17 cellular contexts compared by ENCODE assay signal in genomic region chr7:64871761-64872160, GRCh38.
"Had no signal": no experiment of that assay in that cellular context is flagged by ENCODE, and none has a peak within 500 bp of the region (broad histone marks: within the 10 kb centered on the region; RNA-seq: fewer than 3 reads in every experiment).

No MANE protein-coding gene starts in this region.

- DNase-seq: activated CD4-positive, alpha-beta memory T cell treated with anti-CD3 and anti-CD28 coated beads for 36 hours; activated CD4-positive, alpha-beta T cell treated with anti-CD3 and anti-CD28 coated beads for 48 hours; activated CD4-positive, CD25-positive, alpha-beta regulatory T cell; activated gamma-delta T cell; activated naive CD4-positive, alpha-beta T cell treated with anti-CD3 and anti-CD28 coated beads, Interleukin-2, amount 50 U/mL, for 16 hours; activated naive CD8-positive, alpha-beta T cell treated with anti-CD3 and anti-CD28 coated beads, Interleukin-2, amount 50 U/mL, for 24 hours; activated T-cell treated with anti-CD3 and anti-CD28 coated beads, Interleukin-2, amount 50 U/mL, for 48 hours; left ventricle myocardium inferior; ovary; psoas muscle; uterus had no signal

- H3K9me3 Mint-ChIP-seq: activated CD4-positive, alpha-beta memory T cell treated with anti-CD3 and anti-CD28 coated beads for 36 hours; activated naive CD8-positive, alpha-beta T cell treated with anti-CD3 and anti-CD28 coated beads, Interleukin-2, amount 50 U/mL, for 24 hours; natural killer cell treated with Interleukin-12 subunit alpha and Interleukin-12 subunit beta and Interleukin-15 and Interleukin-18, amount 100 ng/mL, for 72 hours had no signal

- H3K36me3 ChIP-seq: left ventricle myocardium inferior, ovary, tibial artery, uterus had no signal

- H3K27ac Mint-ChIP-seq: activated CD4-positive, alpha-beta memory T cell treated with anti-CD3 and anti-CD28 coated beads for 36 hours; activated naive CD8-positive, alpha-beta T cell treated with anti-CD3 and anti-CD28 coated beads, Interleukin-2, amount 50 U/mL, for 24 hours; mesothelial cell of epicardium; natural killer cell treated with Interleukin-12 subunit alpha and Interleukin-12 subunit beta and Interleukin-15 and Interleukin-18, amount 100 ng/mL, for 72 hours; stimulated activated naive CD8-positive, alpha-beta T cell treated with anti-CD3 and anti-CD28 coated beads, Interleukin-15, Interleukin-2, amounts not matched to agents 100 ng/mL and 50 ng/mL, for 24 hours had no signal

- H3K4me3 ChIP-seq: left ventricle myocardium inferior, ovary, psoas muscle, tibial artery, uterus had no signal

- H3K4me1 Mint-ChIP-seq: activated naive CD8-positive, alpha-beta T cell treated with anti-CD3 and anti-CD28 coated beads, Interleukin-2, amount 50 U/mL, for 24 hours; mesothelial cell of epicardium had no signal

- H3K4me1 ChIP-seq: left ventricle myocardium inferior, psoas muscle, uterus had no signal

- H3K27me3 ChIP-seq: ovary, uterus had no signal

- ATAC-seq: activated naive CD8-positive, alpha-beta T cell treated with anti-CD3 and anti-CD28 coated beads, Interleukin-2, amount 50 U/mL, for 24 hours; natural killer cell treated with Interleukin-12 subunit alpha and Interleukin-12 subunit beta and Interleukin-15 and Interleukin-18, amount 100 ng/mL, for 72 hours; psoas muscle; right cardiac atrium had no signal

- H3K36me3 Mint-ChIP-seq: activated CD4-positive, alpha-beta memory T cell treated with anti-CD3 and anti-CD28 coated beads for 36 hours; mesothelial cell of epicardium; natural killer cell treated with Interleukin-12 subunit alpha and Interleukin-12 subunit beta and Interleukin-15 and Interleukin-18, amount 100 ng/mL, for 72 hours had no signal

- H3K27ac ChIP-seq: epithelial cell of prostate, left ventricle myocardium inferior, ovary, psoas muscle, tibial artery, uterus had no signal

- H3K4me3 Mint-ChIP-seq: activated CD4-positive, alpha-beta memory T cell treated with anti-CD3 and anti-CD28 coated beads for 36 hours; activated naive CD8-positive, alpha-beta T cell treated with anti-CD3 and anti-CD28 coated beads, Interleukin-2, amount 50 U/mL, for 24 hours; mesothelial cell of epicardium; natural killer cell treated with Interleukin-12 subunit alpha and Interleukin-12 subunit beta and Interleukin-15 and Interleukin-18, amount 100 ng/mL, for 72 hours; stimulated activated naive CD8-positive, alpha-beta T cell treated with anti-CD3 and anti-CD28 coated beads, Interleukin-15, Interleukin-2, amounts not matched to agents 100 ng/mL and 50 ng/mL, for 24 hours had no signal
